26 cellular contexts compared by ENCODE assay signal in genomic region chr13:39279077-39279476, GRCh38.
"Had no signal": no experiment of that assay in that cellular context is flagged by ENCODE, and none has a peak within 500 bp of the region (broad histone marks: within the 10 kb centered on the region; RNA-seq: fewer than 3 reads in every experiment).

No MANE protein-coding gene starts in this region.

- H3K9me3 ChIP-seq: left lung, lower lobe of right lung, pancreas, prostate gland, sigmoid colon, tibial nerve, upper lobe of left lung, vagina had no signal

- H3K4me1 ChIP-seq: prostate gland, vagina had no signal

- H3K4me2 ChIP-seq: smooth muscle cell had no signal

- ATAC-seq: left colon; left lung; lower lobe of right lung; naive thymus-derived CD8-positive, alpha-beta T cell; pancreas; right cardiac atrium; stimulated activated memory B cell treated with anti-CD40 and anti-IgM and Interleukin-4, amounts not matched to agents 10 μg/mL and 1 μg/mL and 100 μg/mL, for 72 hours; stimulated activated naive CD8-positive, alpha-beta T cell treated with anti-CD3 and anti-CD28 coated beads, Interleukin-15, amount 100 ng/mL, for 72 hours had no signal

- DNase-seq: left colon; left lung; lower lobe of right lung; mammary epithelial cell; mesenchymal stem cell; naive thymus-derived CD8-positive, alpha-beta T cell; nucleus accumbens; pancreas; posterior cingulate gyrus; retina; right cardiac atrium; sigmoid colon; stimulated activated CD4-positive, alpha-beta T cell treated with anti-CD3 and anti-CD28 coated beads, Interleukin-1b, Interleukin-23, amount 100 ng/mL, for 48 hours; stimulated activated CD4-positive, alpha-beta T cell treated with anti-CD3 and anti-CD28 coated beads, Interleukin-2, amount 100 ng/mL, for 48 hours; stimulated activated CD4-positive, alpha-beta T cell treated with anti-CD3 and anti-CD28 coated beads, Interleukin-4, amount 100 ng/mL, for 4 hours; stimulated activated CD8-positive, alpha-beta memory T cell treated with anti-CD3 and anti-CD28 coated beads, Interleukin-4, amount 100 ng/mL, for 48 hours; stimulated activated naive CD4-positive, alpha-beta T cell treated with Interleukin-2 at 50 U/mL for 16 hours; stimulated activated naive CD8-positive, alpha-beta T cell treated with anti-CD3 and anti-CD28 coated beads, Interleukin-15, amount 100 ng/mL, for 72 hours; substantia nigra; upper lobe of left lung had no signal

- FAIRE-seq: keratinocyte had no signal

- H3K4me3 ChIP-seq: left lung, lower lobe of right lung, pancreas, prostate gland, sigmoid colon, smooth muscle cell, tibial nerve, upper lobe of left lung, vagina had no signal

- H3K27ac ChIP-seq: left lung, lower lobe of right lung, pancreas, prostate gland, sigmoid colon, tibial nerve, upper lobe of left lung, vagina had no signal

- H3K36me3 ChIP-seq: left lung, lower lobe of right lung, pancreas, prostate gland, sigmoid colon, tibial nerve, upper lobe of left lung, vagina had no signal

- H3K27me3 ChIP-seq: left lung, pancreas, sigmoid colon, tibial nerve, upper lobe of left lung, vagina had no signal
